1 cellular context compared by ENCODE assay signal in the genomic region with DNA sequence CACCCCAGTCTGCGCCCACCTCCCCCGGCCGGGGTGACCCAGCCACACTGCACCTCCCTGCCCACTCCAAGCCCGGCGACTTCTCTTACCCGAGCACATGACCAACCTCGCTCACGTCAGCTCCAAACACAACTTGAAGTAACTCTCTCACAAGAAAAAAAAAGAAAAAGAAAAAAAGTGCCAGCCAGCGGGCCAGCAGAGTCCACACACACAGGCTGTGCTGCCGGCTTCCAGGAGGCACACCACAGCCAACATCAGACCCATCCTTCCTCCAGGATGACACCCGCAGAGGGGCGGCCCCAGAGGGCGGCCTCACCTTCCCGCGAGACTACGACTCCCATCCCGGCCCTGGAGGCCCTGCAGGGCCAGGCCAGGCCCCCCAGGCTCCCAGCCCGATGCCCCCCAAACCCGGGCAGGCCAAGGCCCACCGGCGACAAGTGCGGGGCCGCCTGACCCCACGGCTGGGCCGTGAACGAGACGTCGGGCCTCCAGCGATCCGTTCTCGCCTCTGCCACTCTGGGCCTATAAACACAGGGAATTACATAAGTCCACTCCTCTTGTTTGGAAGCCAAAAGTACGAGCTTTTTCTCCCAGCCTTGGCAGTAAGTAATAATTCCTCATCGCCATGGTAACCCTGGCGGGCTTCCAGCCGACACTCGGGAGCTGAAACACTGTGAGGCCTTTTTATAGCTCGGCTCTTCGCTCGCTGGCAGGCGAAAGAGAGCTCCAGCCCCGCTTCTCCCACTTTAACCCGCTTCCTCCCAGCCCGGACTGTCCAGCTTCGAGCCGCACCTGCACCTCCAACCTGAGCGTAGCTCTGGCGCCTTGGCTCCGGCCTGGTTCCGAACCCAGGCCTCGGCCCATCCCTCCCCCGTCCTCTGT.
TF ChIP-seq lines count a peak whose summit lies in the region.

No MANE protein-coding gene starts in this region.

TF ChIP-seq in HepG2, 621 proteins besides CTCF, POLR2A, EP300 and RAD21 (continued from another document and continues in another):
- TF ChIP-seq, protein P1, sequence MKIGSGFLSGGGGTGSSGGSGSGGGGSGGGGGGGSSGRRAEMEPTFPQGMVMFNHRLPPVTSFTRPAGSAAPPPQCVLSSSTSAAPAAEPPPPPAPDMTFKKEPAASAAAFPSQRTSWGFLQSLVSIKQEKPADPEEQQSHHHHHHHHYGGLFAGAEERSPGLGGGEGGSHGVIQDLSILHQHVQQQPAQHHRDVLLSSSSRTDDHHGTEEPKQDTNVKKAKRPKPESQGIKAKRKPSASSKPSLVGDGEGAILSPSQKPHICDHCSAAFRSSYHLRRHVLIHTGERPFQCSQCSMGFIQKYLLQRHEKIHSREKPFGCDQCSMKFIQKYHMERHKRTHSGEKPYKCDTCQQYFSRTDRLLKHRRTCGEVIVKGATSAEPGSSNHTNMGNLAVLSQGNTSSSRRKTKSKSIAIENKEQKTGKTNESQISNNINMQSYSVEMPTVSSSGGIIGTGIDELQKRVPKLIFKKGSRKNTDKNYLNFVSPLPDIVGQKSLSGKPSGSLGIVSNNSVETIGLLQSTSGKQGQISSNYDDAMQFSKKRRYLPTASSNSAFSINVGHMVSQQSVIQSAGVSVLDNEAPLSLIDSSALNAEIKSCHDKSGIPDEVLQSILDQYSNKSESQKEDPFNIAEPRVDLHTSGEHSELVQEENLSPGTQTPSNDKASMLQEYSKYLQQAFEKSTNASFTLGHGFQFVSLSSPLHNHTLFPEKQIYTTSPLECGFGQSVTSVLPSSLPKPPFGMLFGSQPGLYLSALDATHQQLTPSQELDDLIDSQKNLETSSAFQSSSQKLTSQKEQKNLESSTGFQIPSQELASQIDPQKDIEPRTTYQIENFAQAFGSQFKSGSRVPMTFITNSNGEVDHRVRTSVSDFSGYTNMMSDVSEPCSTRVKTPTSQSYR (CRISPR knock-in tag; IDR thresholded peaks at IDR 0.05; ENCODE audit: borderline replicate concordance): no peak
- no peak; the same call in 1 of the 2 replicates for TF ChIP-seq PPARG (CRISPR knock-in tag; conservative IDR thresholded peaks at IDR 0.05)
- TF ChIP-seq MEIS1 (CRISPR knock-in tag; IDR thresholded peaks at IDR 0.05; ENCODE audit: borderline replicate concordance): 0 out of 2 replicates have a peak, but pooled peaks have one; percentile 32
- TF ChIP-seq MYC (CRISPR knock-in tag; IDR thresholded peaks at IDR 0.05; ENCODE audit: borderline replicate concordance): peak; percentile 48; the same call in 1 of the 2 replicates
- TF ChIP-seq, protein P2, sequence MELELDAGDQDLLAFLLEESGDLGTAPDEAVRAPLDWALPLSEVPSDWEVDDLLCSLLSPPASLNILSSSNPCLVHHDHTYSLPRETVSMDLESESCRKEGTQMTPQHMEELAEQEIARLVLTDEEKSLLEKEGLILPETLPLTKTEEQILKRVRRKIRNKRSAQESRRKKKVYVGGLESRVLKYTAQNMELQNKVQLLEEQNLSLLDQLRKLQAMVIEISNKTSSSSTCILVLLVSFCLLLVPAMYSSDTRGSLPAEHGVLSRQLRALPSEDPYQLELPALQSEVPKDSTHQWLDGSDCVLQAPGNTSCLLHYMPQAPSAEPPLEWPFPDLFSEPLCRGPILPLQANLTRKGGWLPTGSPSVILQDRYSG (CRISPR knock-in tag; IDR thresholded peaks at IDR 0.05): 0 out of 2 replicates have a peak, but pooled peaks have one; percentile 67
- no peak for TF ChIP-seq IRX3 (CRISPR knock-in tag; IDR thresholded peaks at IDR 0.05; ENCODE audit: borderline replicate concordance, low read depth)
- TF ChIP-seq, protein P3, sequence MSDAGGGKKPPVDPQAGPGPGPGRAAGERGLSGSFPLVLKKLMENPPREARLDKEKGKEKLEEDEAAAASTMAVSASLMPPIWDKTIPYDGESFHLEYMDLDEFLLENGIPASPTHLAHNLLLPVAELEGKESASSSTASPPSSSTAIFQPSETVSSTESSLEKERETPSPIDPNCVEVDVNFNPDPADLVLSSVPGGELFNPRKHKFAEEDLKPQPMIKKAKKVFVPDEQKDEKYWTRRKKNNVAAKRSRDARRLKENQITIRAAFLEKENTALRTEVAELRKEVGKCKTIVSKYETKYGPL (CRISPR knock-in tag; IDR thresholded peaks at IDR 0.05): peak; percentile 90
- peak; percentile 74 for TF ChIP-seq SRY (CRISPR knock-in tag; IDR thresholded peaks at IDR 0.05)
- peak; percentile 81; the same call in 1 of the 2 replicates for TF ChIP-seq ISX (CRISPR knock-in tag; conservative IDR thresholded peaks at IDR 0.05)
- TF ChIP-seq, protein P4, sequence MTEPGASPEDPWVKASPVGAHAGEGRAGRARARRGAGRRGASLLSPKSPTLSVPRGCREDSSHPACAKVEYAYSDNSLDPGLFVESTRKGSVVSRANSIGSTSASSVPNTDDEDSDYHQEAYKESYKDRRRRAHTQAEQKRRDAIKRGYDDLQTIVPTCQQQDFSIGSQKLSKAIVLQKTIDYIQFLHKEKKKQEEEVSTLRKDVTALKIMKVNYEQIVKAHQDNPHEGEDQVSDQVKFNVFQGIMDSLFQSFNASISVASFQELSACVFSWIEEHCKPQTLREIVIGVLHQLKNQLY (CRISPR knock-in tag; IDR thresholded peaks at IDR 0.05): no peak
- TF ChIP-seq ZNF44 (CRISPR knock-in tag; IDR thresholded peaks at IDR 0.05): peak; percentile 35; the same call in 1 of the 2 replicates
- TF ChIP-seq EED (CRISPR knock-in tag; IDR thresholded peaks at IDR 0.05): 0 out of 2 replicates have a peak, but pooled peaks have one; percentile 47
- peak; percentile 20 for TF ChIP-seq TBL1XR1 (IDR thresholded peaks at IDR 0.05; ENCODE audit: borderline replicate concordance, low read length, partially characterized antibody)
- TF ChIP-seq ZNF230 (CRISPR knock-in tag; IDR thresholded peaks at IDR 0.05): peak; percentile 28; the same call in 1 of the 2 replicates
- 0 out of 2 replicates have a peak, but pooled peaks have one; percentile 14 for TF ChIP-seq TBX3 (IDR thresholded peaks at IDR 0.05; ENCODE audit: borderline replicate concordance)
- TF ChIP-seq, protein P5, sequence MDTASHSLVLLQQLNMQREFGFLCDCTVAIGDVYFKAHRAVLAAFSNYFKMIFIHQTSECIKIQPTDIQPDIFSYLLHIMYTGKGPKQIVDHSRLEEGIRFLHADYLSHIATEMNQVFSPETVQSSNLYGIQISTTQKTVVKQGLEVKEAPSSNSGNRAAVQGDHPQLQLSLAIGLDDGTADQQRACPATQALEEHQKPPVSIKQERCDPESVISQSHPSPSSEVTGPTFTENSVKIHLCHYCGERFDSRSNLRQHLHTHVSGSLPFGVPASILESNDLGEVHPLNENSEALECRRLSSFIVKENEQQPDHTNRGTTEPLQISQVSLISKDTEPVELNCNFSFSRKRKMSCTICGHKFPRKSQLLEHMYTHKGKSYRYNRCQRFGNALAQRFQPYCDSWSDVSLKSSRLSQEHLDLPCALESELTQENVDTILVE (CRISPR knock-in tag; IDR thresholded peaks at IDR 0.05): 0 out of 2 replicates have a peak, but pooled peaks have one; percentile 43
- TF ChIP-seq, protein P6, sequence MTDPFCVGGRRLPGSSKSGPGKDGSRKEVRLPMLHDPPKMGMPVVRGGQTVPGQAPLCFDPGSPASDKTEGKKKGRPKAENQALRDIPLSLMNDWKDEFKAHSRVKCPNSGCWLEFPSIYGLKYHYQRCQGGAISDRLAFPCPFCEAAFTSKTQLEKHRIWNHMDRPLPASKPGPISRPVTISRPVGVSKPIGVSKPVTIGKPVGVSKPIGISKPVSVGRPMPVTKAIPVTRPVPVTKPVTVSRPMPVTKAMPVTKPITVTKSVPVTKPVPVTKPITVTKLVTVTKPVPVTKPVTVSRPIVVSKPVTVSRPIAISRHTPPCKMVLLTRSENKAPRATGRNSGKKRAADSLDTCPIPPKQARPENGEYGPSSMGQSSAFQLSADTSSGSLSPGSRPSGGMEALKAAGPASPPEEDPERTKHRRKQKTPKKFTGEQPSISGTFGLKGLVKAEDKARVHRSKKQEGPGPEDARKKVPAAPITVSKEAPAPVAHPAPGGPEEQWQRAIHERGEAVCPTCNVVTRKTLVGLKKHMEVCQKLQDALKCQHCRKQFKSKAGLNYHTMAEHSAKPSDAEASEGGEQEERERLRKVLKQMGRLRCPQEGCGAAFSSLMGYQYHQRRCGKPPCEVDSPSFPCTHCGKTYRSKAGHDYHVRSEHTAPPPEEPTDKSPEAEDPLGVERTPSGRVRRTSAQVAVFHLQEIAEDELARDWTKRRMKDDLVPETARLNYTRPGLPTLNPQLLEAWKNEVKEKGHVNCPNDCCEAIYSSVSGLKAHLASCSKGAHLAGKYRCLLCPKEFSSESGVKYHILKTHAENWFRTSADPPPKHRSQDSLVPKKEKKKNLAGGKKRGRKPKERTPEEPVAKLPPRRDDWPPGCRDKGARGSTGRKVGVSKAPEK (CRISPR knock-in tag; IDR thresholded peaks at IDR 0.05; ENCODE audit: borderline replicate concordance): peak; percentile 76; the same call in 1 of the 2 replicates
- TF ChIP-seq ZZZ3 (CRISPR knock-in tag; IDR thresholded peaks at IDR 0.05; ENCODE audit: borderline replicate concordance): peak; percentile 94; the same call in 1 of the 2 replicates
- TF ChIP-seq ZNF737 (CRISPR knock-in tag; IDR thresholded peaks at IDR 0.05; ENCODE audit: borderline replicate concordance): no peak
- no peak for TF ChIP-seq RBM39 (IDR thresholded peaks at IDR 0.05; ENCODE audit: low read depth, low read length, poor library complexity, severe bottlenecking)
- TF ChIP-seq SP4 (CRISPR knock-in tag; IDR thresholded peaks at IDR 0.05): peak; percentile 44; the same call in 1 of the 2 replicates
- no peak for TF ChIP-seq PHB2 (IDR thresholded peaks at IDR 0.05; ENCODE audit: partially characterized antibody)
- TF ChIP-seq, protein P7, sequence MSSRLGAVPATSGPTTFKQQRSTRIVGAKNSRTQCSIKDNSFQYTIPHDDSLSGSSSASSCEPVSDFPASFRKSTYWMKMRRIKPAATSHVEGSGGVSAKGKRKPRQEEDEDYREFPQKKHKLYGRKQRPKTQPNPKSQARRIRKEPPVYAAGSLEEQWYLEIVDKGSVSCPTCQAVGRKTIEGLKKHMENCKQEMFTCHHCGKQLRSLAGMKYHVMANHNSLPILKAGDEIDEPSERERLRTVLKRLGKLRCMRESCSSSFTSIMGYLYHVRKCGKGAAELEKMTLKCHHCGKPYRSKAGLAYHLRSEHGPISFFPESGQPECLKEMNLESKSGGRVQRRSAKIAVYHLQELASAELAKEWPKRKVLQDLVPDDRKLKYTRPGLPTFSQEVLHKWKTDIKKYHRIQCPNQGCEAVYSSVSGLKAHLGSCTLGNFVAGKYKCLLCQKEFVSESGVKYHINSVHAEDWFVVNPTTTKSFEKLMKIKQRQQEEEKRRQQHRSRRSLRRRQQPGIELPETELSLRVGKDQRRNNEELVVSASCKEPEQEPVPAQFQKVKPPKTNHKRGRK (CRISPR knock-in tag; IDR thresholded peaks at IDR 0.05): no peak
- peak; percentile 41; the same call in 1 of the 2 replicates for TF ChIP-seq ZNF563 (CRISPR knock-in tag; IDR thresholded peaks at IDR 0.05)
- TF ChIP-seq, protein P8, sequence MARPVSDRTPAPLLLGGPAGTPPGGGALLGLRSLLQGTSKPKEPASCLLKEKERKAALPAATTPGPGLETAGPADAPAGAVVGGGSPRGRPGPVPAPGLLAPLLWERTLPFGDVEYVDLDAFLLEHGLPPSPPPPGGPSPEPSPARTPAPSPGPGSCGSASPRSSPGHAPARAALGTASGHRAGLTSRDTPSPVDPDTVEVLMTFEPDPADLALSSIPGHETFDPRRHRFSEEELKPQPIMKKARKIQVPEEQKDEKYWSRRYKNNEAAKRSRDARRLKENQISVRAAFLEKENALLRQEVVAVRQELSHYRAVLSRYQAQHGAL (CRISPR knock-in tag; IDR thresholded peaks at IDR 0.05; ENCODE audit: not compliant biosample characterization): peak; percentile 83
- TF ChIP-seq MAF1 (CRISPR knock-in tag; IDR thresholded peaks at IDR 0.05; ENCODE audit: borderline replicate concordance): 0 out of 2 replicates have a peak, but pooled peaks have one; percentile 54
- peak; percentile 84; the same call in 1 of the 2 replicates for TF ChIP-seq HDAC1 (CRISPR knock-in tag; IDR thresholded peaks at IDR 0.05)
- TF ChIP-seq ZNF546 (CRISPR knock-in tag; conservative IDR thresholded peaks at IDR 0.05): 0 out of 2 replicates have a peak, but pooled peaks have one; percentile 62
- TF ChIP-seq, protein P9, sequence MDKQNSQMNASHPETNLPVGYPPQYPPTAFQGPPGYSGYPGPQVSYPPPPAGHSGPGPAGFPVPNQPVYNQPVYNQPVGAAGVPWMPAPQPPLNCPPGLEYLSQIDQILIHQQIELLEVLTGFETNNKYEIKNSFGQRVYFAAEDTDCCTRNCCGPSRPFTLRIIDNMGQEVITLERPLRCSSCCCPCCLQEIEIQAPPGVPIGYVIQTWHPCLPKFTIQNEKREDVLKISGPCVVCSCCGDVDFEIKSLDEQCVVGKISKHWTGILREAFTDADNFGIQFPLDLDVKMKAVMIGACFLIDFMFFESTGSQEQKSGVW (CRISPR knock-in tag; IDR thresholded peaks at IDR 0.05; ENCODE audit: borderline replicate concordance): peak; percentile 40; the same call in 1 of the 2 replicates
- TF ChIP-seq ZNF430 (CRISPR knock-in tag; IDR thresholded peaks at IDR 0.05): peak; percentile 65
- TF ChIP-seq, protein P10, sequence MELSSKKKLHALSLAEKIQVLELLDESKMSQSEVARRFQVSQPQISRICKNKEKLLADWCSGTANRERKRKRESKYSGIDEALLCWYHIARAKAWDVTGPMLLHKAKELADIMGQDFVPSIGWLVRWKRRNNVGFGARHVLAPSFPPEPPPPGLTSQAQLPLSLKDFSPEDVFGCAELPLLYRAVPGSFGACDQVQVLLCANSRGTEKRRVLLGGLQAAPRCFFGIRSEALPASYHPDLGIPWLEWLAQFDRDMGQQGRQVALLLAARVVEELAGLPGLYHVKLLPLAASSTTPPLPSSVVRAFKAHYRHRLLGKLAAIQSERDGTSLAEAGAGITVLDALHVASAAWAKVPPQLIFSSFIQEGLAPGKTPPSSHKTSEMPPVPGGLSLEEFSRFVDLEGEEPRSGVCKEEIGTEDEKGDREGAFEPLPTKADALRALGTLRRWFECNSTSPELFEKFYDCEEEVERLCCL (CRISPR knock-in tag; IDR thresholded peaks at IDR 0.05; ENCODE audit: borderline replicate concordance): peak; percentile 33; the same call in 1 of the 2 replicates
- 0 out of 2 replicates have a peak, but pooled peaks have one; percentile 57 for TF ChIP-seq ZNF556 (CRISPR knock-in tag; IDR thresholded peaks at IDR 0.05; ENCODE audit: borderline replicate concordance)
- TF ChIP-seq ZNF616 (CRISPR knock-in tag; IDR thresholded peaks at IDR 0.05; ENCODE audit: low read depth): no peak
- TF ChIP-seq ZNF121 (CRISPR knock-in tag; IDR thresholded peaks at IDR 0.05): peak; percentile 12; the same call in 1 of the 2 replicates
- TF ChIP-seq, protein P11, sequence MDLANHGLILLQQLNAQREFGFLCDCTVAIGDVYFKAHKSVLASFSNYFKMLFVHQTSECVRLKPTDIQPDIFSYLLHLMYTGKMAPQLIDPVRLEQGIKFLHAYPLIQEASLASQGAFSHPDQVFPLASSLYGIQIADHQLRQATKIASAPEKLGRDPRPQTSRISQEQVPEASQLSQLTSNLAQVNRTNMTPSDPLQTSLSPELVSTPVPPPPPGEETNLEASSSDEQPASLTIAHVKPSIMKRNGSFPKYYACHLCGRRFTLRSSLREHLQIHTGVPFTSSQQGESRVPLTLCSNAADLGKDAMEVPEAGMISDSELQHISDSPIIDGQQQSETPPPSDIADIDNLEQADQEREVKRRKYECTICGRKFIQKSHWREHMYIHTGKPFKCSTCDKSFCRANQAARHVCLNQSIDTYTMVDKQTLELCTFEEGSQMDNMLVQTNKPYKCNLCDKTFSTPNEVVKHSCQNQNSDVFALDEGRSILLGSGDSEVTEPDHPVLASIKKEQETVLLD (CRISPR knock-in tag; IDR thresholded peaks at IDR 0.05; ENCODE audit: low read depth): no peak
- TF ChIP-seq RCOR2 (CRISPR knock-in tag; IDR thresholded peaks at IDR 0.05): 0 out of 2 replicates have a peak, but pooled peaks have one; percentile 31
- TF ChIP-seq BORCS8-MEF2B (CRISPR knock-in tag; IDR thresholded peaks at IDR 0.05): peak; percentile 21
- peak; percentile 77; the same call in 1 of the 2 replicates for TF ChIP-seq ZNF839 (CRISPR knock-in tag; IDR thresholded peaks at IDR 0.05; ENCODE audit: borderline replicate concordance)
- peak; percentile 81 for TF ChIP-seq LCORL (IDR thresholded peaks at IDR 0.05)
- TF ChIP-seq LCORL (CRISPR knock-in tag; IDR thresholded peaks at IDR 0.05): peak; percentile 82
- no peak for TF ChIP-seq RXRA (CRISPR knock-in tag; IDR thresholded peaks at IDR 0.05)
